Comparison of ENCODE assay signal across 9 cellular contexts in genomic region chr17:8126306-8127066, GRCh38. TPM values are rescaled to one million over a fixed set of nuclear protein-coding genes. Genes with fewer than 3 reads are reported as not detected.
A peak's percentile ranks its signal among the peaks of the same experiment; 100 is the strongest.
DNase-seq lines count a peak whose midpoint lies in the region; ATAC-seq and TF ChIP-seq lines count a peak whose summit lies in the region.
"Had no signal": no experiment of that assay in that cellular context is flagged by ENCODE, and none has a peak within 500 bp of the region (broad histone marks: within the 10 kb centered on the region; RNA-seq: fewer than 3 reads in every experiment).

No MANE protein-coding gene starts in this region.

- H3K27ac Mint-ChIP-seq in HFFc6: peak overlapping the region; percentile 72
- H3K27ac Mint-ChIP-seq in brain: peak overlapping the region; percentile 78 to 96 (median 94)

- no peaks in the 10 kb centered on the region for H3K9me3 ChIP-seq in iPS-20b (ENCODE audit: insufficient read depth, low read depth, low read length)

- peak overlapping the region; percentile 89 for H3K4me3 ChIP-seq in iPS-20b (ENCODE audit: low read length)
- H3K4me3 ChIP-seq in skin epidermis: peak overlapping the region; percentile 41 to 65 (median 50)

- H3K27me3 Mint-ChIP-seq in HFFc6 (ENCODE audit: insufficient read depth) (peaks cover 2% of the 10 kb centered on the region), brain (peaks cover 61% of the 10 kb centered on the region)

- CTCF ChIA-PET in RWPE1 (lab: Yijun Ruan, JAX): interaction anchor here (0.6 to 1.2 kb wide), 4 partner anchors 11 to 55 kb away, joined by 3 to 4 read pairs (median 3); no protein-coding TSS in a partner anchor

- peaks cover 86% of the 10 kb centered on the region for H3K27me3 ChIP-seq in iPS-20b (ENCODE audit: insufficient read depth, low read length)

- no peaks in the 10 kb centered on the region for H3K36me3 ChIP-seq in iPS-20b (ENCODE audit: insufficient read depth, low read depth, low read length)

- H3K9ac ChIP-seq in iPS-20b (ENCODE audit: low read depth, low read length): no peak overlapping the region

- H3K9me3 Mint-ChIP-seq in HFFc6: no peaks in the 10 kb centered on the region
- peaks cover 0 to 7% (median 0%) of the 10 kb centered on the region in 5 experiments for H3K9me3 Mint-ChIP-seq in brain

- peak; percentile 91 for DNase-seq in DMS53 (lab: John Stamatoyannopoulos, UW)
- no peak for DNase-seq in HFFc6
- DNase-seq in RWPE1 (ENCODE audit: low spot score): no peak
- no peak for DNase-seq in NCI-H774 (lab: John Stamatoyannopoulos, UW)

- peaks cover 7% of the 10 kb centered on the region; the same call in 1 of the 2 replicates for H3K4me1 ChIP-seq in iPS-20b (ENCODE audit: insufficient read depth, low read length)

- H3K4me3 Mint-ChIP-seq in HFFc6 (peak overlapping the region; percentile 88), brain (peak overlapping the region; percentile 93 to 98 (median 97))

- H3K27ac ChIP-seq in RWPE1 (peak overlapping the region; percentile 90), iPS-20b (ENCODE audit: low read length) (no peak overlapping the region), skin epidermis (peak overlapping the region in 9 of 21 experiments; percentile 5 to 66 (median 26))

- H3K36me3 Mint-ChIP-seq in HFFc6 (ENCODE audit: low read depth) (no peaks in the 10 kb centered on the region), brain (no peaks in the 10 kb centered on the region)

- H3K4me1 Mint-ChIP-seq in HFFc6 (ENCODE audit: low read depth): peaks cover 52% of the 10 kb centered on the region
- H3K4me1 Mint-ChIP-seq in brain: peaks cover 29% of the 10 kb centered on the region

- POLR2A ChIA-PET in RWPE1 (lab: Yijun Ruan, JAX; ENCODE audit: low non-redundant PET): interaction anchor here (1.2 kb wide), 1 partner anchor 30 kb away, joined by 3 read pairs; no protein-coding TSS in a partner anchor

- ATAC-seq in HG03025 (IDR thresholded peaks at IDR 0.05; ENCODE audit: low FRiP score, unreplicated experiment): no peak

- no peak for TF ChIP-seq CTCF in HFFc6 (IDR thresholded peaks at IDR 0.05)
- no peak for TF ChIP-seq CTCF in RWPE1 (conservative IDR thresholded peaks at IDR 0.05; ENCODE audit: low read depth)
- TF ChIP-seq CTCF in brain (conservative IDR thresholded peaks at IDR 0.05): no peak

RNA-seq across cellular contexts. Expression of gene HES7, which starts 2.6 kb away (rescaled TPM):
- total RNA-seq in HFFc6 (2021; fragmentation: NEBNext Ultra II Directional; extraction: Animal tissue kit (Norgen Biotek cat#: 25700)): under 1 TPM; 0.24 to 0.54 (median 0.41) TPM
- not detected for polyA plus RNA-seq in brain (ENCODE audit: insufficient read depth, low read depth, low replicate concordance)

RNA-seq across cellular contexts. Expression of gene ALOXE3, which starts 8.2 kb away (rescaled TPM):
- under 1 TPM; 0.14 to 0.30 (median 0.21) TPM for total RNA-seq in HFFc6 (2021; fragmentation: NEBNext Ultra II Directional; extraction: Animal tissue kit (Norgen Biotek cat#: 25700))
- 0.22 TPM for polyA plus RNA-seq in brain (ENCODE audit: insufficient read depth, low read depth, low replicate concordance)
- total RNA-seq: T-helper 2 cell treated with Interferon-gamma antibody and Interleukin-4, amounts not matched to agents 100 ng/mL and 5 ng/mL, for 36 hours had no signal

RNA-seq across cellular contexts. Expression of gene PER1, which starts 25.7 kb away (rescaled TPM):
- total RNA-seq in HFFc6 (2021; fragmentation: NEBNext Ultra II Directional; extraction: Animal tissue kit (Norgen Biotek cat#: 25700)): 10 to 100 TPM; 18.9 to 31.8 (median 26.9) TPM
- 34.2 TPM for polyA plus RNA-seq in brain (ENCODE audit: insufficient read depth, low read depth, low replicate concordance)

RNA-seq across cellular contexts. Expression of gene VAMP2, which starts 36.3 kb away (rescaled TPM):
- total RNA-seq in HFFc6 (2021; fragmentation: NEBNext Ultra II Directional; extraction: Animal tissue kit (Norgen Biotek cat#: 25700)): 10 to 100 TPM; 37.0 to 47.6 (median 44.5) TPM
- 375 TPM for polyA plus RNA-seq in brain (ENCODE audit: insufficient read depth, low read depth, low replicate concordance)

RNA-seq across cellular contexts. Expression of gene ALOX12B, which starts 39.0 kb away (rescaled TPM):
- not detected for total RNA-seq in HFFc6 (2021; fragmentation: NEBNext Ultra II Directional; extraction: Animal tissue kit (Norgen Biotek cat#: 25700))
- polyA plus RNA-seq in brain (ENCODE audit: insufficient read depth, low read depth, low replicate concordance): 1.1 TPM
- total RNA-seq: T-helper 2 cell treated with Interferon-gamma antibody and Interleukin-4, amounts not matched to agents 100 ng/mL and 5 ng/mL, for 36 hours had no signal
